8 cellular contexts compared by ENCODE assay signal in genomic region chr14:24241829-24242443, GRCh38.
DNase-seq lines count a peak whose midpoint lies in the region; ATAC-seq and TF ChIP-seq lines count a peak whose summit lies in the region.

No MANE protein-coding gene starts in this region.

- H3K4me3 ChIP-seq in brain microvascular endothelial cell (ENCODE audit: low read depth, low read length): peak overlapping the region; percentile 90
- peak overlapping the region; percentile 70 for H3K4me3 ChIP-seq in iPS-18c (ENCODE audit: insufficient read depth, low read depth, low read length)
- peak overlapping the region; percentile 49 to 73 (median 60) for H3K4me3 ChIP-seq in skin epidermis

- peak; percentile 80 for ATAC-seq in HG02840 (IDR thresholded peaks at IDR 0.05; ENCODE audit: low FRiP score, unreplicated experiment)

- H3K36me3 ChIP-seq in brain microvascular endothelial cell (replicated peaks): peaks cover 39% of the 10 kb centered on the region

- in situ Hi-C loops in brain microvascular endothelial cell (cut with HindIII; ENCODE audit: low pct_ligation_motif_present, low sequenced_read_pairs): loop anchor here (10.0 kb wide), 1 partner anchor 53 kb away; the partner anchor contains the start of genes DHRS1 and NOP9

- H3K27me3 ChIP-seq in brain microvascular endothelial cell (replicated peaks): no peaks in the 10 kb centered on the region

- DNase-seq in NCI-H146 (lab: John Stamatoyannopoulos, UW) (peak; percentile 93), NCI-H146 treated with DMSO at 0.1 percent for 48 hours (lab: John Stamatoyannopoulos, UW; ENCODE audit: unreplicated experiment) (no peak), NCI-H1694 (lab: John Stamatoyannopoulos, UW) (peak; percentile 91), T1000 (lab: John Stamatoyannopoulos, UW) (peak; percentile 93), brain microvascular endothelial cell (peak; percentile 86)

- H3K9me3 ChIP-seq in iPS-18c (ENCODE audit: control insufficient read depth, insufficient read depth, low read length): no peaks in the 10 kb centered on the region

- peak; percentile 60 for TF ChIP-seq CTCF in brain microvascular endothelial cell (IDR thresholded peaks at IDR 0.05; ENCODE audit: low read depth, low read length, missing control alignments)

- H3K27ac ChIP-seq in brain microvascular endothelial cell (peak overlapping the region; percentile 98), skin epidermis (peak overlapping the region; percentile 38 to 100 (median 98))
